Comparison of ENCODE assay signal across 8 cellular contexts in genomic region chr22:38793721-38794466, GRCh38. TPM values are rescaled to one million over a fixed set of nuclear protein-coding genes. Genes with fewer than 3 reads are reported as not detected.
DNase-seq lines count a peak whose midpoint lies in the region; ATAC-seq and TF ChIP-seq lines count a peak whose summit lies in the region.

TSS of gene DNAL4 (minus strand) at chr22:38794143. CDS start at chr22:38782731, 11,412 bp downstream.

- H3K4me3 ChIP-seq in testis: peak within 1 kb of the TSS; percentile 84 to 96

- peak within 1 kb of the TSS; percentile 28 to 90 for H3K27ac ChIP-seq in testis

- TF ChIP-seq CTCF in GM10266 (IDR thresholded peaks at IDR 0.05; ENCODE audit: control insufficient read depth, insufficient read depth, low read depth, missing control alignments): no peak
- no peak for TF ChIP-seq CTCF in glutamatergic neuron (IDR thresholded peaks at IDR 0.05; ENCODE audit: partially characterized antibody, unreplicated experiment)
- no peak for TF ChIP-seq CTCF in omental fat pad (IDR thresholded peaks at IDR 0.05)
- TF ChIP-seq CTCF in testis (IDR thresholded peaks at IDR 0.05): no peak

- intact Hi-C loops in testis (cut with DNase I; ENCODE audit: low total_unique reads): no loop called here

- peaks cover 5% of the 10 kb centered on the region for H3K27me3 Mint-ChIP-seq in activated naive CD8-positive, alpha-beta T cell treated with anti-CD3 and anti-CD28 coated beads, Interleukin-2, amount 10 ng/mL, durations not matched to agents 7 days and 5 days
- H3K27me3 Mint-ChIP-seq in glutamatergic neuron (ENCODE audit: unreplicated experiment): peaks cover 8% of the 10 kb centered on the region

- H3K36me3 Mint-ChIP-seq in activated naive CD8-positive, alpha-beta T cell treated with anti-CD3 and anti-CD28 coated beads, Interleukin-2, amount 10 ng/mL, durations not matched to agents 7 days and 5 days: peaks cover 2% of the 10 kb centered on the region
- peaks cover 6% of the 10 kb centered on the region for H3K36me3 Mint-ChIP-seq in glutamatergic neuron (ENCODE audit: unreplicated experiment)

- no peaks in the 10 kb centered on the region for H3K36me3 ChIP-seq in testis (ENCODE audit: low read depth, missing control alignments)

- peak within 1 kb of the TSS; percentile 80 for H3K27ac Mint-ChIP-seq in activated naive CD8-positive, alpha-beta T cell treated with anti-CD3 and anti-CD28 coated beads, Interleukin-2, amount 10 ng/mL, durations not matched to agents 7 days and 5 days
- peak within 1 kb of the TSS; percentile 67 for H3K27ac Mint-ChIP-seq in glutamatergic neuron (ENCODE audit: unreplicated experiment)

- H3K4me3 Mint-ChIP-seq in activated naive CD8-positive, alpha-beta T cell treated with anti-CD3 and anti-CD28 coated beads, Interleukin-2, amount 10 ng/mL, durations not matched to agents 7 days and 5 days: peak within 1 kb of the TSS; percentile 90
- H3K4me3 Mint-ChIP-seq in glutamatergic neuron (ENCODE audit: unreplicated experiment): peak within 1 kb of the TSS; percentile 93

- TF ChIP-seq POLR2A in testis (IDR thresholded peaks at IDR 0.05): no peak

- H3K4me1 ChIP-seq in testis: peaks cover 17% of the 10 kb centered on the region

- POLR2A ChIA-PET in activated naive CD8-positive, alpha-beta T cell treated with anti-CD3 and anti-CD28 coated beads, Interleukin-2, amount 10 ng/mL, durations not matched to agents 7 days and 5 days (lab: Charles Lee): interaction anchor here (1.1 kb wide), 1 partner anchor 34 kb away, joined by 3 read pairs; no protein-coding TSS in a partner anchor

- WGBS in testis, 2 donors: 0 to 1% methylated on average over 33 to 47 of the region's 47 CpGs

- H3K9me3 Mint-ChIP-seq in activated naive CD8-positive, alpha-beta T cell treated with anti-CD3 and anti-CD28 coated beads, Interleukin-2, amount 10 ng/mL, durations not matched to agents 7 days and 5 days: peaks cover 2% of the 10 kb centered on the region
- H3K9me3 Mint-ChIP-seq in glutamatergic neuron (ENCODE audit: unreplicated experiment): peaks cover 2% of the 10 kb centered on the region

- DNase-seq in GM10266 (ENCODE audit: extremely low spot score) (peak; percentile 99), NCI-H1105 treated with DMSO at 0.1 percent for 48 hours (lab: John Stamatoyannopoulos, UW) (peak; percentile 95), SKM-1 treated with dmso at 0.1 percent for 144 hours (lab: John Stamatoyannopoulos, UW; ENCODE audit: unreplicated experiment) (peak; percentile 96), glutamatergic neuron (peak; percentile 88), omental fat pad (ENCODE audit: low spot score) (peak; percentile 88), testis (peak; percentile 99)
- DNase-seq in activated naive CD8-positive, alpha-beta T cell treated with anti-CD3 and anti-CD28 coated beads, Interleukin-2, amount 10 ng/mL, durations not matched to agents 7 days and 5 days: peak; percentile 83

- H3K4me1 Mint-ChIP-seq in activated naive CD8-positive, alpha-beta T cell treated with anti-CD3 and anti-CD28 coated beads, Interleukin-2, amount 10 ng/mL, durations not matched to agents 7 days and 5 days: peaks cover 24% of the 10 kb centered on the region
- no peaks in the 10 kb centered on the region for H3K4me1 Mint-ChIP-seq in glutamatergic neuron (ENCODE audit: low read depth, unreplicated experiment)

- H3K27me3 ChIP-seq in testis: no peaks in the 10 kb centered on the region

- ATAC-seq in HG02678 (IDR thresholded peaks at IDR 0.05; ENCODE audit: unreplicated experiment) (peak; percentile 92), omental fat pad (ENCODE audit: low FRiP score) (peak; percentile 97)
- ATAC-seq in activated naive CD8-positive, alpha-beta T cell treated with anti-CD3 and anti-CD28 coated beads, Interleukin-2, amount 10 ng/mL, durations not matched to agents 7 days and 5 days (ENCODE audit: low read depth): peak; percentile 94

- H3K9me3 ChIP-seq in testis: no peaks in the 10 kb centered on the region

RNA-seq across cellular contexts. Expression of gene DNAL4, which starts in this region (rescaled TPM):
- 10 to 100 TPM in 1 of 2 experiments, 1 to 10 TPM in 1; 9.3 to 12.0 TPM for total RNA-seq in activated naive CD8-positive, alpha-beta T cell treated with anti-CD3 and anti-CD28 coated beads, Interleukin-2, amount 10 ng/mL, durations not matched to agents 7 days and 5 days
- total RNA-seq in glutamatergic neuron (ENCODE audit: unreplicated experiment) (19.4 TPM), omental fat pad (10 to 100 TPM in 2 of 4 donors, 1 to 10 TPM in 2; 6.7 to 12.8 (median 9.4) TPM), testis (10 to 100 TPM; 54.4 to 76.8 TPM)
- 107 TPM for polyA plus RNA-seq in testis (ENCODE audit: insufficient read depth, low read depth, low replicate concordance)

Comparison
In these comparisons a context has a peak if more than half of its experiments do, and no peak if none do; other contexts are left out.
1. Peak in every context shown above with its lines: DNase-seq, ATAC-seq, H3K4me3 ChIP-seq and H3K27ac ChIP-seq.